Comparison of ENCODE assay signal across 2 cellular contexts in the genomic region with DNA sequence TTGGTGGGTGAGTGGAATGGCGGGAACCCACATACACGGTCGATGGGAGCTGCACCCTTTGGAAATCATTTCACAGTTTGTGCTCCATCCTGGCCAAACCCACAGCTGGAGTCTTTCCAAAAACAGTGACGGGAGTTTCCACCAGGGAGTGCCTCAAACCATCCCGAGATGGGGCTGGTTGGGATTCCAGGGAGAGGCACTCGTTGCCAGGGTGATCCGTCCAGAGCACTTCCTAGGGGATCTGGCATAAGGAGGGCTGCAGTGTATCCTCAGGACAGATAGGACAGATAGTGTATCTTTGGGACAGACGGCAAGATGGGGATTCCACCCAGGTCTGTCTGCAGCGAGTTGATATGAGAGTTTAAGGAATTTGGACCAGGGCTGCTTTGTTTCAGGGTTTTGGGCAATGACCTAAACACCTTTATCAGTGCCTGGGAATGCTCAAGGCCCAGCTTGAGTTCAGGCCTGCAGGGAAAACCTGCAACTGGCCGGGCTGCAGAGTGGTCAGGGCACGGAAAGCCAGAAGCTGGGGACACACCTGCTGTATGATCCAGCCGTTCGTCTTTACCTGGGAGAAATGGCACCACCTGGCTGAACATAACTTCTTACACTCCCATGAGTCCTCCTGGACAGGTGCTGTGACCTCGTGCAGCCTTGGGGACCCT.
TF ChIP-seq lines count a peak whose summit lies in the region.

No MANE protein-coding gene starts in this region.

TF ChIP-seq in K562, 482 proteins besides CTCF, POLR2A, EP300 and RAD21 (continued from another document and continues in another):
- TF ChIP-seq, protein P1, sequence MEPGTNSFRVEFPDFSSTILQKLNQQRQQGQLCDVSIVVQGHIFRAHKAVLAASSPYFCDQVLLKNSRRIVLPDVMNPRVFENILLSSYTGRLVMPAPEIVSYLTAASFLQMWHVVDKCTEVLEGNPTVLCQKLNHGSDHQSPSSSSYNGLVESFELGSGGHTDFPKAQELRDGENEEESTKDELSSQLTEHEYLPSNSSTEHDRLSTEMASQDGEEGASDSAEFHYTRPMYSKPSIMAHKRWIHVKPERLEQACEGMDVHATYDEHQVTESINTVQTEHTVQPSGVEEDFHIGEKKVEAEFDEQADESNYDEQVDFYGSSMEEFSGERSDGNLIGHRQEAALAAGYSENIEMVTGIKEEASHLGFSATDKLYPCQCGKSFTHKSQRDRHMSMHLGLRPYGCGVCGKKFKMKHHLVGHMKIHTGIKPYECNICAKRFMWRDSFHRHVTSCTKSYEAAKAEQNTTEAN (CRISPR knock-in tag; IDR thresholded peaks at IDR 0.05), result no peak
- TF ChIP-seq NRF1 (conservative IDR thresholded peaks at IDR 0.05 in 1 of 2, IDR thresholded peaks at IDR 0.05 in 1 of 2), result no peak
- no peak for TF ChIP-seq ZKSCAN8 (CRISPR knock-in tag; IDR thresholded peaks at IDR 0.05)
- TF ChIP-seq SRSF1 (IDR thresholded peaks at IDR 0.05; ENCODE audit: low read depth, low read length), result no peak
- no peak for TF ChIP-seq TBL1XR1 (IDR thresholded peaks at IDR 0.05; ENCODE audit: low read length in 2 of 2)
- TF ChIP-seq, protein P2, sequence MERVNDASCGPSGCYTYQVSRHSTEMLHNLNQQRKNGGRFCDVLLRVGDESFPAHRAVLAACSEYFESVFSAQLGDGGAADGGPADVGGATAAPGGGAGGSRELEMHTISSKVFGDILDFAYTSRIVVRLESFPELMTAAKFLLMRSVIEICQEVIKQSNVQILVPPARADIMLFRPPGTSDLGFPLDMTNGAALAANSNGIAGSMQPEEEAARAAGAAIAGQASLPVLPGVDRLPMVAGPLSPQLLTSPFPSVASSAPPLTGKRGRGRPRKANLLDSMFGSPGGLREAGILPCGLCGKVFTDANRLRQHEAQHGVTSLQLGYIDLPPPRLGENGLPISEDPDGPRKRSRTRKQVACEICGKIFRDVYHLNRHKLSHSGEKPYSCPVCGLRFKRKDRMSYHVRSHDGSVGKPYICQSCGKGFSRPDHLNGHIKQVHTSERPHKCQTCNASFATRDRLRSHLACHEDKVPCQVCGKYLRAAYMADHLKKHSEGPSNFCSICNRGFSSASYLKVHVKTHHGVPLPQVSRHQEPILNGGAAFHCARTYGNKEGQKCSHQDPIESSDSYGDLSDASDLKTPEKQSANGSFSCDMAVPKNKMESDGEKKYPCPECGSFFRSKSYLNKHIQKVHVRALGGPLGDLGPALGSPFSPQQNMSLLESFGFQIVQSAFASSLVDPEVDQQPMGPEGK (CRISPR knock-in tag; IDR thresholded peaks at IDR 0.05; ENCODE audit: borderline replicate concordance), result no peak
- TF ChIP-seq TCF3 (CRISPR knock-in tag; IDR thresholded peaks at IDR 0.05), result peak; percentile 21; the same call in 1 of the 2 replicates
- TF ChIP-seq, protein P3, sequence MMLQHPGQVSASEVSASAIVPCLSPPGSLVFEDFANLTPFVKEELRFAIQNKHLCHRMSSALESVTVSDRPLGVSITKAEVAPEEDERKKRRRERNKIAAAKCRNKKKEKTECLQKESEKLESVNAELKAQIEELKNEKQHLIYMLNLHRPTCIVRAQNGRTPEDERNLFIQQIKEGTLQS (IDR thresholded peaks at IDR 0.05), result no peak
- TF ChIP-seq, protein P3 (CRISPR knock-in tag; conservative IDR thresholded peaks at IDR 0.05), result no peak
- TF ChIP-seq ZNF444 (CRISPR knock-in tag; IDR thresholded peaks at IDR 0.05), result no peak
- TF ChIP-seq, protein P4, sequence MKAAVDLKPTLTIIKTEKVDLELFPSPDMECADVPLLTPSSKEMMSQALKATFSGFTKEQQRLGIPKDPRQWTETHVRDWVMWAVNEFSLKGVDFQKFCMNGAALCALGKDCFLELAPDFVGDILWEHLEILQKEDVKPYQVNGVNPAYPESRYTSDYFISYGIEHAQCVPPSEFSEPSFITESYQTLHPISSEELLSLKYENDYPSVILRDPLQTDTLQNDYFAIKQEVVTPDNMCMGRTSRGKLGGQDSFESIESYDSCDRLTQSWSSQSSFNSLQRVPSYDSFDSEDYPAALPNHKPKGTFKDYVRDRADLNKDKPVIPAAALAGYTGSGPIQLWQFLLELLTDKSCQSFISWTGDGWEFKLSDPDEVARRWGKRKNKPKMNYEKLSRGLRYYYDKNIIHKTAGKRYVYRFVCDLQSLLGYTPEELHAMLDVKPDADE (conservative IDR thresholded peaks at IDR 0.05; ENCODE audit: control insufficient read depth, low read depth, low read length), result no peak
- no peak for TF ChIP-seq ZNF589 (CRISPR knock-in tag; IDR thresholded peaks at IDR 0.05; ENCODE audit: low read depth)
- no peak for TF ChIP-seq MEF2D (tag; conservative IDR thresholded peaks at IDR 0.05; ENCODE audit: low read depth)
- no peak for TF ChIP-seq ZNF212 (CRISPR knock-in tag; IDR thresholded peaks at IDR 0.05)
- TF ChIP-seq SMARCE1 (IDR thresholded peaks at IDR 0.05), result no peak
- no peak for TF ChIP-seq ZNF165 (CRISPR knock-in tag; IDR thresholded peaks at IDR 0.05; ENCODE audit: borderline replicate concordance)
- TF ChIP-seq, protein P5, sequence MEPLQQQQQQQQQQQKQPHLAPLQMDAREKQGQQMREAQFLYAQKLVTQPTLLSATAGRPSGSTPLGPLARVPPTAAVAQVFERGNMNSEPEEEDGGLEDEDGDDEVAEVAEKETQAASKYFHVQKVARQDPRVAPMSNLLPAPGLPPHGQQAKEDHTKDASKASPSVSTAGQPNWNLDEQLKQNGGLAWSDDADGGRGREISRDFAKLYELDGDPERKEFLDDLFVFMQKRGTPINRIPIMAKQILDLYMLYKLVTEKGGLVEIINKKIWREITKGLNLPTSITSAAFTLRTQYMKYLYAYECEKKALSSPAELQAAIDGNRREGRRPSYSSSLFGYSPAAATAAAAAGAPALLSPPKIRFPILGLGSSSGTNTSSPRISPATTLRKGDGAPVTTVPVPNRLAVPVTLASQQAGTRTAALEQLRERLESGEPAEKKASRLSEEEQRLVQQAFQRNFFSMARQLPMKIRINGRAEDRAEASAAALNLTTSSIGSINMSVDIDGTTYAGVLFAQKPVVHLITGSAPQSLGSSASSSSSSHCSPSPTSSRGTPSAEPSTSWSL (CRISPR knock-in tag; IDR thresholded peaks at IDR 0.05; ENCODE audit: borderline replicate concordance), result no peak
- TF ChIP-seq RBM14 (IDR thresholded peaks at IDR 0.05; ENCODE audit: borderline replicate concordance, insufficient read depth, low read depth, low read length), result no peak
- TF ChIP-seq PTBP1 (IDR thresholded peaks at IDR 0.05; ENCODE audit: low read depth, low read length), result no peak
- TF ChIP-seq, protein P6, sequence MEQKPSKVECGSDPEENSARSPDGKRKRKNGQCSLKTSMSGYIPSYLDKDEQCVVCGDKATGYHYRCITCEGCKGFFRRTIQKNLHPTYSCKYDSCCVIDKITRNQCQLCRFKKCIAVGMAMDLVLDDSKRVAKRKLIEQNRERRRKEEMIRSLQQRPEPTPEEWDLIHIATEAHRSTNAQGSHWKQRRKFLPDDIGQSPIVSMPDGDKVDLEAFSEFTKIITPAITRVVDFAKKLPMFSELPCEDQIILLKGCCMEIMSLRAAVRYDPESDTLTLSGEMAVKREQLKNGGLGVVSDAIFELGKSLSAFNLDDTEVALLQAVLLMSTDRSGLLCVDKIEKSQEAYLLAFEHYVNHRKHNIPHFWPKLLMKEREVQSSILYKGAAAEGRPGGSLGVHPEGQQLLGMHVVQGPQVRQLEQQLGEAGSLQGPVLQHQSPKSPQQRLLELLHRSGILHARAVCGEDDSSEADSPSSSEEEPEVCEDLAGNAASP (IDR thresholded peaks at IDR 0.05), result no peak
- TF ChIP-seq RFX1 (IDR thresholded peaks at IDR 0.05), result no peak
- TF ChIP-seq SNRNP70 (optimal IDR thresholded peaks at IDR 0.05; ENCODE audit: low read depth, low read length), result no peak

TF ChIP-seq in HEK293T, 16 proteins besides CTCF, POLR2A, EP300 and RAD21 (continued from another document):
- TF ChIP-seq, protein P7, sequence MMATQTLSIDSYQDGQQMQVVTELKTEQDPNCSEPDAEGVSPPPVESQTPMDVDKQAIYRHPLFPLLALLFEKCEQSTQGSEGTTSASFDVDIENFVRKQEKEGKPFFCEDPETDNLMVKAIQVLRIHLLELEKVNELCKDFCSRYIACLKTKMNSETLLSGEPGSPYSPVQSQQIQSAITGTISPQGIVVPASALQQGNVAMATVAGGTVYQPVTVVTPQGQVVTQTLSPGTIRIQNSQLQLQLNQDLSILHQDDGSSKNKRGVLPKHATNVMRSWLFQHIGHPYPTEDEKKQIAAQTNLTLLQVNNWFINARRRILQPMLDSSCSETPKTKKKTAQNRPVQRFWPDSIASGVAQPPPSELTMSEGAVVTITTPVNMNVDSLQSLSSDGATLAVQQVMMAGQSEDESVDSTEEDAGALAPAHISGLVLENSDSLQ (IDR thresholded peaks at IDR 0.05), result no peak
- no peak for TF ChIP-seq ARNT (IDR thresholded peaks at IDR 0.05)
- no peak for TF ChIP-seq FOXK2 (IDR thresholded peaks at IDR 0.05)
- TF ChIP-seq L3MBTL2 (conservative IDR thresholded peaks at IDR 0.05), result no peak
- TF ChIP-seq SP1 (IDR thresholded peaks at IDR 0.05), result no peak
- no peak for TF ChIP-seq ZNF384 (IDR thresholded peaks at IDR 0.05)
- TF ChIP-seq FOXM1 (IDR thresholded peaks at IDR 0.05; ENCODE audit: borderline replicate concordance), result no peak
- no peak for TF ChIP-seq FOXA1 (IDR thresholded peaks at IDR 0.05)
- no peak for TF ChIP-seq TARDBP (IDR thresholded peaks at IDR 0.05)
- no peak for TF ChIP-seq LEF1 (IDR thresholded peaks at IDR 0.05; ENCODE audit: borderline replicate concordance)
- TF ChIP-seq CTBP1 (IDR thresholded peaks at IDR 0.05; ENCODE audit: borderline replicate concordance), result no peak
